Comparison of ENCODE assay signal across 11 cellular contexts in genomic region chr13:40187324-40187795, GRCh38.
DNase-seq lines count a peak whose midpoint lies in the region; ATAC-seq and TF ChIP-seq lines count a peak whose summit lies in the region.
"Had no signal": no experiment of that assay in that cellular context is flagged by ENCODE, and none has a peak within 500 bp of the region (broad histone marks: within the 10 kb centered on the region; RNA-seq: fewer than 3 reads in every experiment).

No MANE protein-coding gene starts in this region.

- BruUV-seq in OCI-LY7 (replicated peaks; lab: Mats Ljungman, UMichigan), result no TSS peak

- no peaks in the 10 kb centered on the region for H3K36me3 ChIP-seq in OCI-LY7 (ENCODE audit: insufficient read depth, low read length)

- H3K4me3 ChIP-seq in OCI-LY7 (ENCODE audit: low read depth, low read length, poor library complexity, severe bottlenecking), result no peak overlapping the region

- POLR2A ChIA-PET in HEK293T (lab: Yijun Ruan, JAX) (interaction anchor here (1.0 kb wide), 1 partner anchor 11 kb away, joined by 3 read pairs; no protein-coding TSS in a partner anchor), OCI-LY7 (lab: Charles Lee) (interaction anchor here (0.6 to 1.5 kb wide), 2 partner anchors 14 to 1670 kb away, joined by 4 to 6 read pairs; no protein-coding TSS in a partner anchor)

- H3K9me2 ChIP-seq in OCI-LY7 (ENCODE audit: insufficient read depth, low read length), result no peaks in the 10 kb centered on the region

- ATAC-seq in GM19328 (IDR thresholded peaks at IDR 0.05; ENCODE audit: unreplicated experiment), result no peak
- ATAC-seq in HG03039 (IDR thresholded peaks at IDR 0.05; ENCODE audit: unreplicated experiment), result no peak

- TF ChIP-seq CTCF in OCI-LY7 (conservative IDR thresholded peaks at IDR 0.05; ENCODE audit: low read length), result no peak

- H3K9me3 ChIP-seq in OCI-LY7 (ENCODE audit: low read length), result no peaks in the 10 kb centered on the region

- CTCF ChIA-PET in HEK293T (lab: Yijun Ruan, JAX), result interaction anchor here (0.7 kb wide), 1 partner anchor 128 kb away, joined by 7 read pairs; no protein-coding TSS in a partner anchor
- CTCF ChIA-PET in OCI-LY7 (lab: Charles Lee; ENCODE audit: unreplicated experiment), result no interaction called here

- H3K79me2 ChIP-seq in OCI-LY7 (ENCODE audit: insufficient read depth, low read depth, low read length), result no peaks in the 10 kb centered on the region

- no peak overlapping the region for H3K4me2 ChIP-seq in OCI-LY7 (ENCODE audit: low read length)

- peak; percentile 20 for DNase-seq in HEK293T (ENCODE audit: extremely low spot score)
- DNase-seq in activated CD8-positive, alpha-beta memory T cell treated with anti-CD3 and anti-CD28 coated beads for 1 hour (ENCODE audit: extremely low read depth in 1 of 2, low read depth in 1 of 2), result peak; percentile 32 to 67
- DNase-seq in central memory CD4-positive, alpha-beta T cell, result peak; percentile 88
- DNase-seq in stimulated activated CD4-positive, alpha-beta T cell treated with anti-CD3 and anti-CD28 coated beads, TNF-alpha, amount 100 ng/mL, for 1 hour (ENCODE audit: low read depth in 3 of 3, low spot score in 1 of 3), result peak in 2 of 3 donors; percentile 54 to 61
- no peak for DNase-seq in OCI-LY7 (ENCODE audit: low spot score)
- no peak for DNase-seq in NOMO-1 treated with dmso at 0.1 percent for 144 hours (lab: John Stamatoyannopoulos, UW; ENCODE audit: unreplicated experiment)
- DNase-seq: Karpas-422, NCI-H526, T1000 had no signal

- intact Hi-C loops in OCI-LY7 (cut with micrococcal nuclease; ENCODE audit: unreplicated experiment), result no loop called here

- no peak overlapping the region for H3K27ac ChIP-seq in OCI-LY7 (ENCODE audit: low read depth, low read length, poor library complexity, severe bottlenecking)

- no peak overlapping the region for H2AFZ ChIP-seq in OCI-LY7 (ENCODE audit: low read length)

- H3K4me1 ChIP-seq in OCI-LY7 (ENCODE audit: insufficient read depth, low read length, poor library complexity, severe bottlenecking), result peaks cover 31% of the 10 kb centered on the region

- H4K20me1 ChIP-seq in OCI-LY7 (ENCODE audit: insufficient read depth, low read length), result no peaks in the 10 kb centered on the region

TF ChIP-seq in HEK293T, 16 proteins besides CTCF, POLR2A, EP300 and RAD21:
- TF ChIP-seq TARDBP (IDR thresholded peaks at IDR 0.05) (no peak), FOXA1 (IDR thresholded peaks at IDR 0.05) (no peak), BHLHE40 (IDR thresholded peaks at IDR 0.05; ENCODE audit: borderline replicate concordance) (no peak), HDGF (IDR thresholded peaks at IDR 0.05; ENCODE audit: borderline replicate concordance) (no peak), SP1 (IDR thresholded peaks at IDR 0.05) (no peak), CTBP1 (IDR thresholded peaks at IDR 0.05; ENCODE audit: borderline replicate concordance) (no peak), ARNT (IDR thresholded peaks at IDR 0.05) (no peak), FOXM1 (IDR thresholded peaks at IDR 0.05; ENCODE audit: borderline replicate concordance) (no peak), LEF1 (IDR thresholded peaks at IDR 0.05; ENCODE audit: borderline replicate concordance) (no peak), L3MBTL2 (conservative IDR thresholded peaks at IDR 0.05) (no peak)

Comparison
In these comparisons a context has a peak if more than half of its experiments do, and no peak if none do; other contexts are left out.
1. DNase-seq: peak in HEK293T (single experiment), activated CD8-positive, alpha-beta memory T cell treated with anti-CD3 and anti-CD28 coated beads for 1 hour (2 of 2), central memory CD4-positive, alpha-beta T cell (single experiment) and stimulated activated CD4-positive, alpha-beta T cell treated with anti-CD3 and anti-CD28 coated beads, TNF-alpha, amount 100 ng/mL, for 1 hour (2 of 3); none in OCI-LY7 (single experiment) and NOMO-1 treated with dmso at 0.1 percent for 144 hours (single experiment).